8 cellular contexts compared by ENCODE assay signal in genomic region chr1:183609313-183609712, GRCh38. TPM values are rescaled to one million over a fixed set of nuclear protein-coding genes. Genes with fewer than 3 reads are reported as not detected.
DNase-seq lines count a peak whose midpoint lies in the region; ATAC-seq and TF ChIP-seq lines count a peak whose summit lies in the region.

No MANE protein-coding gene starts in this region.

- no peaks in the 10 kb centered on the region for H3K36me3 ChIP-seq in OCI-LY3 (replicated peaks; ENCODE audit: low read depth, low read length)
- no peaks in the 10 kb centered on the region for H3K36me3 ChIP-seq in endodermal cell (ENCODE audit: control insufficient read depth, insufficient read depth, low read length)
- H3K36me3 ChIP-seq in CD8-positive, alpha-beta T cell (ENCODE audit: insufficient read depth, low read length) = no peaks in the 10 kb centered on the region

- peak overlapping the region; percentile 42 for H3K27ac Mint-ChIP-seq in T-helper 1 cell treated with Interleukin-12 subunit alpha and Interleukin-12 subunit beta and Interleukin-4 antibody, amounts not matched to agents 30 μg/mL and 1 μg/mL, for 36 hours
- H3K27ac Mint-ChIP-seq in endodermal cell = no peak overlapping the region
- H3K27ac Mint-ChIP-seq in CD8-positive, alpha-beta T cell = no peak overlapping the region

- peaks cover 2% of the 10 kb centered on the region for H3K36me3 Mint-ChIP-seq in T-helper 1 cell treated with Interleukin-12 subunit alpha and Interleukin-12 subunit beta and Interleukin-4 antibody, amounts not matched to agents 30 μg/mL and 1 μg/mL, for 36 hours (ENCODE audit: low read depth)
- H3K36me3 Mint-ChIP-seq in endodermal cell (ENCODE audit: low read depth) = no peaks in the 10 kb centered on the region
- no peaks in the 10 kb centered on the region for H3K36me3 Mint-ChIP-seq in CD8-positive, alpha-beta T cell

- peaks cover 5% of the 10 kb centered on the region for H3K4me1 Mint-ChIP-seq in T-helper 1 cell treated with Interleukin-12 subunit alpha and Interleukin-12 subunit beta and Interleukin-4 antibody, amounts not matched to agents 30 μg/mL and 1 μg/mL, for 36 hours (ENCODE audit: low read depth)
- no peaks in the 10 kb centered on the region for H3K4me1 Mint-ChIP-seq in endodermal cell
- H3K4me1 Mint-ChIP-seq in CD8-positive, alpha-beta T cell (ENCODE audit: low read depth) = peaks cover 8% of the 10 kb centered on the region

- intact Hi-C loops in CD8-positive, alpha-beta T cell (cut with DNase I, micrococcal nuclease) = no loop called here

- H3K9me3 ChIP-seq in OCI-LY3 (ENCODE audit: insufficient read depth, low read length) (no peaks in the 10 kb centered on the region), endodermal cell (ENCODE audit: control insufficient read depth, low read length) (no peaks in the 10 kb centered on the region)
- H3K9me3 ChIP-seq in CD8-positive, alpha-beta T cell (ENCODE audit: low read length) = no peaks in the 10 kb centered on the region

- DNase-seq in T-helper 1 cell = no peak
- DNase-seq in endodermal cell = peak; percentile 54
- DNase-seq in myocyte (ENCODE audit: low read depth) = peak; percentile 76
- DNase-seq in NCI-H2081 treated with DMSO at 0.1 percent for 48 hours (lab: John Stamatoyannopoulos, UW) = no peak
- DNase-seq in CD8-positive, alpha-beta T cell = no peak

- H3K4me3 Mint-ChIP-seq in T-helper 1 cell treated with Interleukin-12 subunit alpha and Interleukin-12 subunit beta and Interleukin-4 antibody, amounts not matched to agents 30 μg/mL and 1 μg/mL, for 36 hours = no peak overlapping the region
- H3K4me3 Mint-ChIP-seq in endodermal cell = no peak overlapping the region
- H3K4me3 Mint-ChIP-seq in CD8-positive, alpha-beta T cell = no peak overlapping the region

- H3K9ac ChIP-seq in OCI-LY3 (ENCODE audit: low read length) (peak overlapping the region; percentile 77), endodermal cell (ENCODE audit: extremely low read depth, low read length, poor library complexity, severe bottlenecking) (no peak overlapping the region)

- peak overlapping the region; percentile 80 for H3K4me2 ChIP-seq in OCI-LY3 (ENCODE audit: low read length)

- H3K4me3 ChIP-seq in OCI-LY3 (ENCODE audit: low read length) (peak overlapping the region; percentile 56), endodermal cell (ENCODE audit: low read length) (no peak overlapping the region)
- H3K4me3 ChIP-seq in CD8-positive, alpha-beta T cell (ENCODE audit: low read depth, low read length) = no peak overlapping the region

- TF ChIP-seq CTCF in OCI-LY3 (IDR thresholded peaks at IDR 0.05; ENCODE audit: low read depth, low read length) = peak; percentile 83
- peak; percentile 64 for TF ChIP-seq CTCF in endodermal cell (conservative IDR thresholded peaks at IDR 0.05)
- TF ChIP-seq CTCF in CD8-positive, alpha-beta T cell (IDR thresholded peaks at IDR 0.05) = no peak

- CTCF ChIA-PET in CD8-positive, alpha-beta T cell (lab: Charles Lee) = interaction anchor here (1.3 kb wide), 1 partner anchor 76 kb away, joined by 3 read pairs; no protein-coding TSS in a partner anchor

- H3K27ac ChIP-seq in OCI-LY3 (ENCODE audit: low read length) = peak overlapping the region; percentile 93
- no peak overlapping the region for H3K27ac ChIP-seq in endodermal cell (ENCODE audit: low read depth, low read length)
- H3K27ac ChIP-seq in CD8-positive, alpha-beta T cell (ENCODE audit: low read depth, low read length) = no peak overlapping the region

- H3K27me3 Mint-ChIP-seq in T-helper 1 cell treated with Interleukin-12 subunit alpha and Interleukin-12 subunit beta and Interleukin-4 antibody, amounts not matched to agents 30 μg/mL and 1 μg/mL, for 36 hours (ENCODE audit: low read depth) = peaks cover 5% of the 10 kb centered on the region
- H3K27me3 Mint-ChIP-seq in endodermal cell (ENCODE audit: insufficient read depth) = peaks cover under 1% of the 10 kb centered on the region
- H3K27me3 Mint-ChIP-seq in CD8-positive, alpha-beta T cell (ENCODE audit: low read depth) = peaks cover 7% of the 10 kb centered on the region

- no peaks in the 10 kb centered on the region for H3K9me3 Mint-ChIP-seq in T-helper 1 cell treated with Interleukin-12 subunit alpha and Interleukin-12 subunit beta and Interleukin-4 antibody, amounts not matched to agents 30 μg/mL and 1 μg/mL, for 36 hours
- peaks cover 14% of the 10 kb centered on the region for H3K9me3 Mint-ChIP-seq in endodermal cell
- H3K9me3 Mint-ChIP-seq in CD8-positive, alpha-beta T cell = no peaks in the 10 kb centered on the region

- POLR2A ChIA-PET in CD8-positive, alpha-beta T cell (lab: Charles Lee) = interaction anchor here (0.8 to 1.1 kb wide), 2 partner anchors 13 to 99 kb away, joined by 3 to 4 read pairs; no protein-coding TSS in a partner anchor

- H3K79me2 ChIP-seq in OCI-LY3 (ENCODE audit: low read length) = peaks cover 23% of the 10 kb centered on the region

- H4K20me1 ChIP-seq in OCI-LY3 (ENCODE audit: insufficient read depth, low read length) = no peaks in the 10 kb centered on the region

- H3K4me1 ChIP-seq in OCI-LY3 (ENCODE audit: low read length) (peaks cover 79% of the 10 kb centered on the region), endodermal cell (ENCODE audit: control insufficient read depth, insufficient read depth, low read length) (no peaks in the 10 kb centered on the region)
- no peaks in the 10 kb centered on the region for H3K4me1 ChIP-seq in CD8-positive, alpha-beta T cell (ENCODE audit: insufficient read depth, low read length)

- H2AFZ ChIP-seq in OCI-LY3 (ENCODE audit: low read depth, low read length) = no peak overlapping the region

- peak; percentile 51 for ATAC-seq in HG02981 (IDR thresholded peaks at IDR 0.05; ENCODE audit: unreplicated experiment)
- no peak for ATAC-seq in CD8-positive, alpha-beta T cell

- 75 to 100% methylated on average over 2 to 5 of the region's 5 CpGs for WGBS in endodermal cell (ENCODE audit: insufficient coverage in 1 of 2, insufficient read length in 1 of 2), 2 experiments

- H3K27me3 ChIP-seq in OCI-LY3 (ENCODE audit: low read depth, low read length) = no peaks in the 10 kb centered on the region
- H3K27me3 ChIP-seq in endodermal cell (ENCODE audit: control insufficient read depth, insufficient read depth, low read length, poor library complexity, severe bottlenecking) = no peaks in the 10 kb centered on the region
- no peaks in the 10 kb centered on the region for H3K27me3 ChIP-seq in CD8-positive, alpha-beta T cell (ENCODE audit: insufficient read depth, low read length)

RNA-seq across cellular contexts. Expression of gene NCF2, which starts 19.1 kb away (rescaled TPM):
- under 1 TPM in 1 of 2 donors, not detected in 1; 0.55 TPM for total RNA-seq in endodermal cell
- not detected for polyA plus RNA-seq in endodermal cell (2013, experiment 1 of 2)
- polyA plus RNA-seq in endodermal cell (2013, experiment 2 of 2) = not detected
- total RNA-seq in myocyte = 0.10 TPM in 1 of 2 replicates, not detected in the other
- 12.4 TPM for polyA plus RNA-seq in myocyte (2012)
- 1 to 10 TPM; 1.3 to 1.4 TPM for total RNA-seq in CD8-positive, alpha-beta T cell

RNA-seq across cellular contexts. Expression of gene ARPC5, which starts 26.3 kb away (rescaled TPM):
- total RNA-seq in endodermal cell = 10 to 100 TPM; 78.7 to 99.5 TPM
- polyA plus RNA-seq in endodermal cell (2013, experiment 1 of 2) = 144 TPM
- polyA plus RNA-seq in endodermal cell (2013, experiment 2 of 2) = 147 TPM
- total RNA-seq in myocyte = 74.5 and 76.0 TPM in 2 replicates
- 206 TPM for polyA plus RNA-seq in myocyte (2012)
- total RNA-seq in CD8-positive, alpha-beta T cell = 10 to 100 TPM; 14.2 to 17.1 TPM

RNA-seq across cellular contexts. Expression of gene APOBEC4, which starts 43.8 kb away (rescaled TPM):
- total RNA-seq in endodermal cell (not detected), myocyte (not detected in 2 replicates)
- polyA plus RNA-seq in endodermal cell (2013, experiment 1 of 2) = not detected
- polyA plus RNA-seq in endodermal cell (2013, experiment 2 of 2) = not detected
- 0.04 TPM for polyA plus RNA-seq in myocyte (2012)
- not detected for total RNA-seq in CD8-positive, alpha-beta T cell

Comparison
In these comparisons a context has a peak if more than half of its experiments do, and no peak if none do; other contexts are left out.
1. DNase-seq: peak in endodermal cell (single experiment) and myocyte (single experiment); none in T-helper 1 cell (0 of 5), NCI-H2081 treated with DMSO at 0.1 percent for 48 hours (single experiment) and CD8-positive, alpha-beta T cell (0 of 7).